In the genomic region with DNA sequence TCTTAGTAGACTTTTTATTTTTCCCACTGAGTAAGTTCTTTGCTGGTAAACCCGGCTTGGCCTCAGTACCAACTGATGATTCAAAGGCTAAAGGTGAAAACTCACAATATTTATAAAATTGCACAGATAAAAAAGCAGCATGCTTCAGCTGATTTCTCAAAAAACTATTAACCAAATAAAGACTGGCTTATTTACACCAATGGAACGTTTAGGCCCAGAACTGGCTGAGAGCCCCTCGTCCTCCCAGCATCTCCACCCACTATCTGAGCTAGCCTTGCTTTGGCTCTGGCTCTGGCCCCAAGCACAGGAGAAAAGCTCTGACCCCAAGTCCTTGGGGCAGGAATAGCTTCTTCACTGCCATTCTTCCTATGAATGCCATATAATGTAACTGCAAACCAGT, we compare ENCODE assay signal across 24 cellular contexts.
DNase-seq lines count a peak whose midpoint lies in the region; ATAC-seq and TF ChIP-seq lines count a peak whose summit lies in the region.
"Had no signal": no experiment of that assay in that cellular context is flagged by ENCODE, and none has a peak within 500 bp of the region (broad histone marks: within the 10 kb centered on the region; RNA-seq: fewer than 3 reads in every experiment).

No MANE protein-coding gene starts in this region.

- H2BK15ac ChIP-seq in H9 (ENCODE audit: low read depth, low read length): no peak overlapping the region

- no peak overlapping the region for H3K27ac ChIP-seq in H9 (ENCODE audit: insufficient read length, low read depth, low read length)
- H3K27ac ChIP-seq in esophagus squamous epithelium: peak overlapping the region in 3 of 4 donors; percentile 18 to 58 (median 53)
- H3K27ac ChIP-seq in ovary: peak overlapping the region in 1 of 2 donors; percentile 37
- H3K27ac ChIP-seq in vagina: peak overlapping the region; percentile 22
- H3K27ac ChIP-seq: 22Rv1; A549; BLaER1 treated with 17β-estradiol and CSF1 and Interleukin-3, amounts not matched to agents 10 nM and 100 nM had no signal

- no peak for TF ChIP-seq POLR2A in esophagus squamous epithelium (IDR thresholded peaks at IDR 0.05)
- TF ChIP-seq POLR2A in ovary (IDR thresholded peaks at IDR 0.05): no peak
- TF ChIP-seq POLR2A in vagina (IDR thresholded peaks at IDR 0.05): no peak

- H3T11ph ChIP-seq in H9 (ENCODE audit: low read length): no peak overlapping the region

- no peaks in the 10 kb centered on the region for H3K79me2 ChIP-seq in H9 (ENCODE audit: insufficient read depth, low read length)

- TF ChIP-seq EP300 in ovary (IDR thresholded peaks at IDR 0.05): no peak

- no peak overlapping the region for H2BK12ac ChIP-seq in H9 (ENCODE audit: insufficient read length, low read depth, low read length)

- H2BK20ac ChIP-seq in H9 (ENCODE audit: low read depth, low read length, poor library complexity, severe bottlenecking): no peak overlapping the region

- 0 out of 7 replicates have a peak overlapping the region, but pooled peaks of 2 of the 3 experiments have one; percentile 7 to 22 for H3K27ac Mint-ChIP-seq in H9
- H3K27ac Mint-ChIP-seq in effector memory CD8-positive, alpha-beta T cell: no peak overlapping the region
- H3K27ac Mint-ChIP-seq: CD14-positive monocyte; CD4-positive, alpha-beta T cell; HFFc6 had no signal

- no peak overlapping the region for H4K8ac ChIP-seq in H9 (replicated peaks; ENCODE audit: insufficient read length, low read depth, low read length)

- no peak overlapping the region for H2BK120ac ChIP-seq in H9 (ENCODE audit: low read depth, low read length, poor library complexity, severe bottlenecking)

- H2AK5ac ChIP-seq in H9 (ENCODE audit: insufficient read length, low read length): no peak overlapping the region

- H4K91ac ChIP-seq in H9 (ENCODE audit: insufficient read length, low read depth, low read length): no peak overlapping the region

- H3K4me2 ChIP-seq in H9 (ENCODE audit: insufficient read depth, insufficient read length, low read length): no peak overlapping the region
- H3K4me2 ChIP-seq: A549; BLaER1 treated with 17β-estradiol and CSF1 and Interleukin-3, amounts not matched to agents 10 nM and 100 nM; GM23338 had no signal

- H3K36me3 Mint-ChIP-seq in H9 (ENCODE audit: insufficient read depth in 1 of 3, low read depth in 3 of 3): peaks cover 49 to 64% (median 55%) of the 10 kb centered on the region in 3 experiments
- H3K36me3 Mint-ChIP-seq in effector memory CD8-positive, alpha-beta T cell (ENCODE audit: insufficient read depth): peaks cover 63% of the 10 kb centered on the region

- H3K79me1 ChIP-seq in H9 (ENCODE audit: insufficient read depth, low read depth, low read length, poor library complexity, severe bottlenecking): no peaks in the 10 kb centered on the region

- no peak overlapping the region for H3K9ac ChIP-seq in H9 (ENCODE audit: extremely low read depth, insufficient read length, low read length)
- H3K9ac ChIP-seq: BLaER1 treated with 17β-estradiol and CSF1 and Interleukin-3, amounts not matched to agents 10 nM and 100 nM had no signal

- ATAC-seq in effector memory CD8-positive, alpha-beta T cell (replicated peaks): no peak
- no peak for ATAC-seq in HG03108 (IDR thresholded peaks at IDR 0.05; ENCODE audit: unreplicated experiment)
- ATAC-seq: A549, GM12878, GM23338 had no signal

- H3K4ac ChIP-seq in H9 (ENCODE audit: low read depth, low read length): no peak overlapping the region

- no peak overlapping the region for H3K14ac ChIP-seq in H9 (ENCODE audit: insufficient read depth, low read length)

- H2AFZ ChIP-seq in H9 (ENCODE audit: low read length): no peak overlapping the region
- H2AFZ ChIP-seq: GM23338 had no signal

- no peak overlapping the region for H3K4me3 Mint-ChIP-seq in H9
- H3K4me3 Mint-ChIP-seq in effector memory CD8-positive, alpha-beta T cell: no peak overlapping the region
- H3K4me3 Mint-ChIP-seq: CD14-positive monocyte; CD4-positive, alpha-beta T cell; CD8-positive, alpha-beta memory T cell; GM23338; HFFc6 had no signal

- TF ChIP-seq CTCF in H9 (conservative IDR thresholded peaks at IDR 0.05) (no peak), esophagus squamous epithelium (IDR thresholded peaks at IDR 0.05) (no peak), ovary (IDR thresholded peaks at IDR 0.05) (no peak), vagina (IDR thresholded peaks at IDR 0.05) (no peak)

- no peak overlapping the region for H3K4me3 ChIP-seq in esophagus squamous epithelium
- H3K4me3 ChIP-seq in ovary: no peak overlapping the region
- no peak overlapping the region for H3K4me3 ChIP-seq in vagina
- H3K4me3 ChIP-seq: A549; BLaER1 treated with 17β-estradiol and CSF1 and Interleukin-3, amounts not matched to agents 10 nM and 100 nM; GM12878; GM23338; HAP-1 had no signal

- H3K36me3 ChIP-seq in esophagus squamous epithelium: peaks cover 13 to 96% (median 16%) of the 10 kb centered on the region in 3 donors
- no peaks in the 10 kb centered on the region for H3K36me3 ChIP-seq in ovary
- H3K36me3 ChIP-seq in vagina: peaks cover 0 to 43% of the 10 kb centered on the region in 2 donors

- H3K27me3 ChIP-seq in H9 (ENCODE audit: insufficient read depth, low read length) (no peaks in the 10 kb centered on the region), esophagus squamous epithelium (no peaks in the 10 kb centered on the region), ovary (no peaks in the 10 kb centered on the region), vagina (no peaks in the 10 kb centered on the region)
- H3K27me3 ChIP-seq: BE2C; BLaER1 treated with 17β-estradiol and CSF1 and Interleukin-3, amounts not matched to agents 10 nM and 100 nM had no signal

- intact Hi-C loops in esophagus squamous epithelium (cut with DNase I) (no loop called here), ovary (cut with DNase I) (no loop called here), vagina (cut with DNase I) (no loop called here)

- H3K23me2 ChIP-seq in H9 (ENCODE audit: insufficient read length, low read depth, low read length, poor library complexity, severe bottlenecking): no peaks in the 10 kb centered on the region

- H3K56ac ChIP-seq in H9 (ENCODE audit: insufficient read length, low read depth, low read length): no peak overlapping the region

- no peaks in the 10 kb centered on the region for H4K20me1 ChIP-seq in H9 (ENCODE audit: control insufficient read depth, insufficient read depth, insufficient read length)
- H4K20me1 ChIP-seq: BLaER1 treated with 17β-estradiol and CSF1 and Interleukin-3, amounts not matched to agents 10 nM and 100 nM had no signal

- H4K5ac ChIP-seq in H9 (ENCODE audit: insufficient read length, low read depth, low read length): no peak overlapping the region

- H3K18ac ChIP-seq in H9 (ENCODE audit: insufficient read length, low read depth, low read length): no peak overlapping the region

- H3K23ac ChIP-seq in H9 (ENCODE audit: insufficient read length, low read depth, low read length): no peak overlapping the region

- H3K9me3 ChIP-seq in H9 (ENCODE audit: control insufficient read depth, low read depth, low read length): no peaks in the 10 kb centered on the region
- H3K9me3 ChIP-seq in esophagus squamous epithelium: peaks cover 0 to 23% (median under 1%) of the 10 kb centered on the region in 3 donors
- peaks cover 0 to 3% of the 10 kb centered on the region in 2 donors for H3K9me3 ChIP-seq in ovary
- peaks cover 3% of the 10 kb centered on the region for H3K9me3 ChIP-seq in vagina
- H3K9me3 ChIP-seq: BE2C, HAP-1 had no signal

- H3K4me1 Mint-ChIP-seq in H9: peaks cover 31 to 36% of the 10 kb centered on the region in 2 experiments
- H3K4me1 Mint-ChIP-seq in effector memory CD8-positive, alpha-beta T cell (ENCODE audit: low read depth in 2 of 2): peaks cover 0 to 3% of the 10 kb centered on the region in 2 donors
- H3K4me1 Mint-ChIP-seq: CD14-positive monocyte had no signal

- H3K4me1 ChIP-seq in H9 (ENCODE audit: insufficient read depth, low read length): peaks cover 5% of the 10 kb centered on the region; the same call in 1 of the 2 replicates
- peaks cover 0 to 4% (median 3%) of the 10 kb centered on the region in 3 donors for H3K4me1 ChIP-seq in esophagus squamous epithelium
- peaks cover 19% of the 10 kb centered on the region for H3K4me1 ChIP-seq in ovary (ENCODE audit: insufficient read depth)
- peaks cover 7% of the 10 kb centered on the region for H3K4me1 ChIP-seq in vagina
- H3K4me1 ChIP-seq: A549; BE2C; BLaER1 treated with 17β-estradiol and CSF1 and Interleukin-3, amounts not matched to agents 10 nM and 100 nM had no signal

- H2BK5ac ChIP-seq in H9 (ENCODE audit: insufficient read length, low read length): no peak overlapping the region

- no peaks in the 10 kb centered on the region for H3K27me3 Mint-ChIP-seq in H9 (ENCODE audit: low read depth)
- no peaks in the 10 kb centered on the region for H3K27me3 Mint-ChIP-seq in effector memory CD8-positive, alpha-beta T cell
- H3K27me3 Mint-ChIP-seq: CD4-positive, alpha-beta T cell; CD8-positive, alpha-beta memory T cell had no signal

- peaks cover 16 to 20% of the 10 kb centered on the region in 2 experiments for H3K9me3 Mint-ChIP-seq in H9
- H3K9me3 Mint-ChIP-seq in effector memory CD8-positive, alpha-beta T cell: peaks cover 8 to 16% of the 10 kb centered on the region in 2 donors

- DNase-seq in H9 (no peak), esophagus squamous epithelium (lab: John Stamatoyannopoulos, UW) (no peak), ovary (peak in 4 of 5 donors; percentile 24 to 56 (median 52)), vagina (ENCODE audit: extremely low spot score in 2 of 2) (no peak), SW 1271 (lab: John Stamatoyannopoulos, UW) (no peak)
- no peak for DNase-seq in effector memory CD8-positive, alpha-beta T cell
- DNase-seq: ACHN; AML-193; BE2C; CD4-positive, alpha-beta T cell; CD8-positive, alpha-beta memory T cell; DMS 273 treated with DMSO at 0.1 percent for 48 hours; DMS79; EL; GDM1; HFFc6 had no signal

- WGBS in H9 (ENCODE audit: extremely low coverage, insufficient read length, low lambda C conversion rate): no CpG with 5 or more reads among the region's 3 CpGs
- WGBS in esophagus squamous epithelium, 2 donors: 50 to 89% methylated on average over 3 of the region's 3 CpGs
- 14 to 32% (median 14%) methylated on average over 3 of the region's 3 CpGs for WGBS in ovary, 3 donors

Comparison
In these comparisons a context has a peak if more than half of its experiments do, and no peak if none do; other contexts are left out.
1. DNase-seq: peak in ovary (4 of 5); none in H9 (single experiment), esophagus squamous epithelium (single experiment), vagina (0 of 2), effector memory CD8-positive, alpha-beta T cell (0 of 3) and SW 1271 (0 of 2).
2. H3K27ac Mint-ChIP-seq: peak in H9 (2 of 3); none in effector memory CD8-positive, alpha-beta T cell (0 of 2).